20 cellular contexts compared by ENCODE assay signal in genomic region chr6:155561262-155561970, GRCh38.
A peak's percentile ranks its signal among the peaks of the same experiment; 100 is the strongest.
DNase-seq lines count a peak whose midpoint lies in the region; ATAC-seq, FAIRE-seq and TF ChIP-seq lines count a peak whose summit lies in the region.
"Had no signal": no experiment of that assay in that cellular context is flagged by ENCODE, and none has a peak within 500 bp of the region (broad histone marks: within the 10 kb centered on the region; RNA-seq: fewer than 3 reads in every experiment).

No MANE protein-coding gene starts in this region.

- no peak overlapping the region for H3K4me2 ChIP-seq in mammary epithelial cell (ENCODE audit: insufficient read depth, low read depth, low read length)

- H3K9me3 ChIP-seq in mammary epithelial cell (replicated peaks; ENCODE audit: insufficient read depth, low read length) = no peaks in the 10 kb centered on the region
- no peaks in the 10 kb centered on the region for H3K9me3 ChIP-seq in stomach

- TF ChIP-seq CTCF in MCF 10A (IDR thresholded peaks at IDR 0.05; ENCODE audit: unreplicated experiment) = no peak
- no peak for TF ChIP-seq CTCF in mammary epithelial cell (conservative IDR thresholded peaks at IDR 0.05 in 1 of 2, IDR thresholded peaks at IDR 0.05 in 1 of 2; ENCODE audit: extremely low read depth in 1 of 2, insufficient read depth in 1 of 2, low read depth in 1 of 2, low read length in 2 of 2)
- no peak for TF ChIP-seq CTCF in stomach (IDR thresholded peaks at IDR 0.05)

- no peaks in the 10 kb centered on the region for H3K4me1 Mint-ChIP-seq in MCF 10A (ENCODE audit: insufficient read depth, unreplicated experiment)
- no peaks in the 10 kb centered on the region for H3K4me1 Mint-ChIP-seq in activated CD8-positive, alpha-beta T cell treated with anti-CD3 and anti-CD28 coated beads, Interleukin-2, amount 10 ng/mL, durations not matched to agents 7 days and 5 days (ENCODE audit: low read depth)
- H3K4me1 Mint-ChIP-seq: CD4-positive, CD25-positive, alpha-beta regulatory T cell had no signal

- H3K79me2 ChIP-seq in mammary epithelial cell (ENCODE audit: insufficient read depth, low read length) = no peaks in the 10 kb centered on the region

- H3K9ac ChIP-seq in mammary epithelial cell (ENCODE audit: insufficient read depth, low read length) = no peak overlapping the region

- intact Hi-C loops in MCF 10A (cut with micrococcal nuclease) = no loop called here
- intact Hi-C loops in mammary epithelial cell (cut with micrococcal nuclease) = no loop called here
- intact Hi-C loops in stomach (cut with DNase I; ENCODE audit: low total_unique reads) = no loop called here

- in situ Hi-C loops in mammary epithelial cell (cut with MboI; ENCODE audit: low sequenced_read_pairs in 2 of 2) = no loop called here
- in situ Hi-C loops in ACHN (cut with HindIII; ENCODE audit: low pct_ligation_motif_present, low pct_unique_long_range_greater_than_20kb, low sequenced_read_pairs) = no loop called here

- TF ChIP-seq EP300 in stomach (IDR thresholded peaks at IDR 0.05) = no peak

- no peak overlapping the region for H3K4me3 Mint-ChIP-seq in MCF 10A (ENCODE audit: unreplicated experiment)
- H3K4me3 Mint-ChIP-seq in activated CD8-positive, alpha-beta T cell treated with anti-CD3 and anti-CD28 coated beads, Interleukin-2, amount 10 ng/mL, durations not matched to agents 7 days and 5 days = no peak overlapping the region
- H3K4me3 Mint-ChIP-seq: CD4-positive, CD25-positive, alpha-beta regulatory T cell had no signal

- peaks cover 10% of the 10 kb centered on the region for H3K27me3 Mint-ChIP-seq in MCF 10A (ENCODE audit: insufficient read depth, unreplicated experiment)
- peaks cover 2% of the 10 kb centered on the region for H3K27me3 Mint-ChIP-seq in activated CD8-positive, alpha-beta T cell treated with anti-CD3 and anti-CD28 coated beads, Interleukin-2, amount 10 ng/mL, durations not matched to agents 7 days and 5 days (ENCODE audit: low read depth)

- no peak for TF ChIP-seq POLR2A in stomach (IDR thresholded peaks at IDR 0.05)

- no peak overlapping the region for H3K27ac ChIP-seq in mammary epithelial cell (ENCODE audit: insufficient read depth, low read depth, low read length)
- H3K27ac ChIP-seq in stomach = no peak overlapping the region

- FAIRE-seq in endometrium (lab: Jason Lieb, UNC) = peak; percentile 18
- FAIRE-seq: G401.6, GM12891, RCC 7860 had no signal

- H3K36me3 ChIP-seq in mammary epithelial cell (ENCODE audit: insufficient read depth, low read length) (no peaks in the 10 kb centered on the region), stomach (no peaks in the 10 kb centered on the region)

- no peaks in the 10 kb centered on the region for H3K9me3 Mint-ChIP-seq in MCF 10A (ENCODE audit: unreplicated experiment)
- H3K9me3 Mint-ChIP-seq in activated CD8-positive, alpha-beta T cell treated with anti-CD3 and anti-CD28 coated beads, Interleukin-2, amount 10 ng/mL, durations not matched to agents 7 days and 5 days (ENCODE audit: insufficient read depth) = no peaks in the 10 kb centered on the region

- POLR2A ChIA-PET in MCF 10A (lab: Yijun Ruan, JAX) = interaction anchor here (1.0 kb wide), 1 partner anchor 15 kb away, joined by 3 read pairs; no protein-coding TSS in a partner anchor
- POLR2A ChIA-PET in activated CD8-positive, alpha-beta T cell treated with anti-CD3 and anti-CD28 coated beads, Interleukin-2, amount 10 ng/mL, durations not matched to agents 7 days and 5 days (lab: Charles Lee) = no interaction called here

- CTCF ChIA-PET in MCF 10A (lab: Yijun Ruan, JAX) (interaction anchor here (0.6 to 1.0 kb wide), 3 partner anchors 10 to 904 kb away, joined by 3 to 5 read pairs (median 4); no protein-coding TSS in a partner anchor), mammary epithelial cell (lab: Charles Lee; ENCODE audit: low non-redundant PET) (no interaction called here)
- CTCF ChIA-PET in activated CD8-positive, alpha-beta T cell treated with anti-CD3 and anti-CD28 coated beads, Interleukin-2, amount 10 ng/mL, durations not matched to agents 7 days and 5 days (lab: Charles Lee) = no interaction called here

- peak; percentile 2 for DNase-seq in MCF 10A (ENCODE audit: unreplicated experiment)
- DNase-seq in mammary epithelial cell = no peak
- DNase-seq in NCI-H446 treated with DMSO at 0.1 percent for 48 hours (lab: John Stamatoyannopoulos, UW) = peak; percentile 67
- DNase-seq in iris pigment epithelial cell (ENCODE audit: low read depth) = peak; percentile 21
- DNase-seq in stomach = no peak
- DNase-seq in ACHN = no peak
- DNase-seq in activated CD8-positive, alpha-beta T cell treated with anti-CD3 and anti-CD28 coated beads, Interleukin-2, amount 10 ng/mL, durations not matched to agents 7 days and 5 days = no peak
- DNase-seq: 8988T; CD4-positive, CD25-positive, alpha-beta regulatory T cell; DMS79; HCEC 1CT; KBM-7; NCI-H1048; NCI-H146; NCI-H774; SHP77 had no signal

- H3K4me1 ChIP-seq in mammary epithelial cell (ENCODE audit: insufficient read depth, low read length) = no peaks in the 10 kb centered on the region
- peaks cover 0 to 7% (median 0%) of the 10 kb centered on the region in 4 donors for H3K4me1 ChIP-seq in stomach

- H3K4me3 ChIP-seq in mammary epithelial cell (replicated peaks in 1 of 3; ENCODE audit: insufficient read depth in 1 of 3, low read depth in 2 of 3, low read length in 3 of 3) (no peak overlapping the region), stomach (no peak overlapping the region)

- H3K36me3 Mint-ChIP-seq in MCF 10A (ENCODE audit: insufficient read depth, unreplicated experiment) = no peaks in the 10 kb centered on the region
- no peaks in the 10 kb centered on the region for H3K36me3 Mint-ChIP-seq in activated CD8-positive, alpha-beta T cell treated with anti-CD3 and anti-CD28 coated beads, Interleukin-2, amount 10 ng/mL, durations not matched to agents 7 days and 5 days (ENCODE audit: low read depth)
- H3K36me3 Mint-ChIP-seq: CD4-positive, CD25-positive, alpha-beta regulatory T cell had no signal

- no peak overlapping the region for H2AFZ ChIP-seq in mammary epithelial cell (ENCODE audit: low read depth, low read length)

- H3K27ac Mint-ChIP-seq in MCF 10A (ENCODE audit: low read depth, unreplicated experiment) = no peak overlapping the region
- no peak overlapping the region for H3K27ac Mint-ChIP-seq in activated CD8-positive, alpha-beta T cell treated with anti-CD3 and anti-CD28 coated beads, Interleukin-2, amount 10 ng/mL, durations not matched to agents 7 days and 5 days
- H3K27ac Mint-ChIP-seq: CD4-positive, CD25-positive, alpha-beta regulatory T cell had no signal

- no peaks in the 10 kb centered on the region for H3K27me3 ChIP-seq in mammary epithelial cell (ENCODE audit: insufficient read depth, low read length)
- no peaks in the 10 kb centered on the region for H3K27me3 ChIP-seq in stomach

- BruUV-seq in MCF 10A (replicated peaks; lab: Mats Ljungman, UMichigan) (no TSS peak), mammary epithelial cell (replicated peaks; lab: Mats Ljungman, UMichigan) (no TSS peak)

- dilution Hi-C loops in mammary epithelial cell (cut with HindIII; ENCODE audit: low sequenced_read_pairs) = no loop called here

- 43% methylated on average over 1 of the region's 1 CpG for WGBS in mammary epithelial cell (ENCODE audit: low coverage, missing lambda C conversion rate)
- WGBS in stomach, 5 donors = 11 to 31% (median 21%) methylated on average over 1 of the region's 1 CpG

- ATAC-seq in activated CD8-positive, alpha-beta T cell treated with anti-CD3 and anti-CD28 coated beads, Interleukin-2, amount 10 ng/mL, durations not matched to agents 7 days and 5 days = no peak

- H4K20me1 ChIP-seq in mammary epithelial cell (ENCODE audit: insufficient read depth, low read length) = no peaks in the 10 kb centered on the region

Comparison
In these comparisons a context has a peak if more than half of its experiments do, and no peak if none do; other contexts are left out.
1. DNase-seq: peak in MCF 10A (single experiment), NCI-H446 treated with DMSO at 0.1 percent for 48 hours (single experiment) and iris pigment epithelial cell (single experiment); none in mammary epithelial cell (single experiment), stomach (single experiment), ACHN (single experiment) and activated CD8-positive, alpha-beta T cell treated with anti-CD3 and anti-CD28 coated beads, Interleukin-2, amount 10 ng/mL, durations not matched to agents 7 days and 5 days (single experiment).